Comparison of ENCODE assay signal across 8 cellular contexts in genomic region chr5:139565411-139566305, GRCh38. TPM values are rescaled to one million over a fixed set of nuclear protein-coding genes. Genes with fewer than 3 reads are reported as not detected.
DNase-seq lines count a peak whose midpoint lies in the region; ATAC-seq and TF ChIP-seq lines count a peak whose summit lies in the region.

No MANE protein-coding gene starts in this region.

- ATAC-seq in GM21619 (IDR thresholded peaks at IDR 0.05; ENCODE audit: unreplicated experiment) (peak; percentile 30), left lung (peak; percentile 32)

- 72% methylated on average over 6 of the region's 6 CpGs for WGBS in suprapubic skin

- POLR2A ChIA-PET in GM10248 (lab: Yijun Ruan, JAX) = interaction anchor here (1.0 kb wide), 1 partner anchor 9 kb away, joined by 3 read pairs; no protein-coding TSS in a partner anchor

- peaks cover 32 to 73% of the 10 kb centered on the region in 2 donors for H3K4me1 ChIP-seq in left lung
- peaks cover 54% of the 10 kb centered on the region for H3K4me1 ChIP-seq in suprapubic skin

- TF ChIP-seq POLR2A in suprapubic skin (IDR thresholded peaks at IDR 0.05) = no peak

- H3K36me3 ChIP-seq in left lung (peaks cover 0 to 20% of the 10 kb centered on the region in 2 donors), suprapubic skin (peaks cover 5% of the 10 kb centered on the region)

- CTCF ChIA-PET in GM10248 (lab: Yijun Ruan, JAX) = interaction anchor here (1.1 to 8.1 kb wide), 11 partner anchors 9 to 403 kb away, joined by 3 to 63 read pairs (median 5); no protein-coding TSS in a partner anchor

- H3K27ac ChIP-seq in left lung (peak overlapping the region; percentile 58 to 64), suprapubic skin (no peak overlapping the region)

- no peak for TF ChIP-seq CTCF in GM10248 (IDR thresholded peaks at IDR 0.05; ENCODE audit: control extremely low read depth, extremely low read depth, low read depth, missing control alignments)
- TF ChIP-seq CTCF in left lung (IDR thresholded peaks at IDR 0.05) = no peak
- TF ChIP-seq CTCF in suprapubic skin (IDR thresholded peaks at IDR 0.05) = no peak

- in situ Hi-C loops in ACHN (cut with HindIII; ENCODE audit: low pct_ligation_motif_present, low pct_unique_long_range_greater_than_20kb, low sequenced_read_pairs) = no loop called here

- H3K27me3 ChIP-seq in left lung (no peaks in the 10 kb centered on the region), suprapubic skin (no peaks in the 10 kb centered on the region)

- H3K4me3 ChIP-seq in left lung (no peak overlapping the region), suprapubic skin (no peak overlapping the region)

- H3K9me3 ChIP-seq in left lung (no peaks in the 10 kb centered on the region), suprapubic skin (no peaks in the 10 kb centered on the region)

- DNase-seq in GM10248 (ENCODE audit: extremely low spot score) (peak; percentile 70), NOMO-1 treated with dmso at 0.1 percent for 144 hours (lab: John Stamatoyannopoulos, UW; ENCODE audit: unreplicated experiment) (peak; percentile 57), left lung (peak in 1 of 2 donors; percentile 36), cerebellum (ENCODE audit: low spot score) (no peak), suprapubic skin (ENCODE audit: low spot score in 2 of 2) (no peak), ACHN (no peak)
- DNase-seq in activated naive CD4-positive, alpha-beta T cell treated with Interleukin-2 at 50 U/mL for 16 hours = peak; percentile 18

- intact Hi-C loops in left lung (cut with DNase I) = no loop called here

- TF ChIP-seq EP300 in suprapubic skin (IDR thresholded peaks at IDR 0.05) = no peak

RNA-seq across cellular contexts. Expression of gene UBE2D2, which starts 4.5 kb away (rescaled TPM):
- total RNA-seq in left lung = 100 to 1,000 TPM; 122 to 125 TPM
- 81.3 TPM for total RNA-seq in cerebellum
- 10 to 100 TPM; 56.6 to 70.2 (median 58.0) TPM for total RNA-seq in suprapubic skin

Comparison
In these comparisons a context has a peak if more than half of its experiments do, and no peak if none do; other contexts are left out.
1. DNase-seq: peak in GM10248 (single experiment), NOMO-1 treated with dmso at 0.1 percent for 144 hours (single experiment) and activated naive CD4-positive, alpha-beta T cell treated with Interleukin-2 at 50 U/mL for 16 hours (single experiment); none in cerebellum (single experiment), suprapubic skin (0 of 2) and ACHN (single experiment).